26 cellular contexts compared by ENCODE assay signal in genomic region chr7:7620644-7621210, GRCh38. TPM values are rescaled to one million over a fixed set of nuclear protein-coding genes. Genes with fewer than 3 reads are reported as not detected.
DNase-seq lines count a peak whose midpoint lies in the region; ATAC-seq, FAIRE-seq and TF ChIP-seq lines count a peak whose summit lies in the region.
"Had no signal": no experiment of that assay in that cellular context is flagged by ENCODE, and none has a peak within 500 bp of the region (broad histone marks: within the 10 kb centered on the region; RNA-seq: fewer than 3 reads in every experiment).

No MANE protein-coding gene starts in this region.

- H3K14ac ChIP-seq in mesenchymal stem cell (ENCODE audit: low read length in 2 of 2) = no peak overlapping the region

- H2BK15ac ChIP-seq in mesenchymal stem cell (ENCODE audit: low read depth, poor library complexity, severe bottlenecking) = no peak overlapping the region

- no peak overlapping the region for H3K27ac ChIP-seq in mesenchymal stem cell (ENCODE audit: low read length, poor library complexity, severe bottlenecking)
- H3K27ac ChIP-seq: BLaER1 had no signal

- H2BK5ac ChIP-seq in mesenchymal stem cell (ENCODE audit: low read depth, low read length, poor library complexity, severe bottlenecking) = no peak overlapping the region

- FAIRE-seq in G401.6 (lab: Jason Lieb, UNC) = peak; percentile 73
- peak; percentile 64 for FAIRE-seq in H54 (lab: Jason Lieb, UNC)
- FAIRE-seq: GM12891, GM19239 had no signal

- no peaks in the 10 kb centered on the region for H3K9me3 ChIP-seq in mesenchymal stem cell (ENCODE audit: control insufficient read depth, low read length)
- H3K9me3 ChIP-seq: BE2C had no signal

- no peaks in the 10 kb centered on the region for H3K36me3 ChIP-seq in mesenchymal stem cell (ENCODE audit: control insufficient read depth in 1 of 2, insufficient read depth in 2 of 2, low read depth in 1 of 2, low read length in 2 of 2)
- H3K36me3 ChIP-seq: BE2C, BLaER1 had no signal

- no peak overlapping the region for H3K23ac ChIP-seq in mesenchymal stem cell (ENCODE audit: low read length in 2 of 2)

- no peak overlapping the region for H2AK5ac ChIP-seq in mesenchymal stem cell (ENCODE audit: low read length, severe bottlenecking)

- H3K4me2 ChIP-seq in mesenchymal stem cell (ENCODE audit: low read length, poor library complexity, severe bottlenecking) = no peak overlapping the region
- H3K4me2 ChIP-seq: BLaER1 had no signal

- H3K4ac ChIP-seq in mesenchymal stem cell (ENCODE audit: low read depth in 1 of 2, low read length in 2 of 2) = no peak overlapping the region

- no peak overlapping the region for H3K18ac ChIP-seq in mesenchymal stem cell (ENCODE audit: low read depth in 1 of 2, low read length in 2 of 2)

- no peak for DNase-seq in H54 (ENCODE audit: insufficient read length, low spot score)
- peak; percentile 74 for DNase-seq in SK-N-DZ (ENCODE audit: low spot score)
- no peak for DNase-seq in mesenchymal stem cell
- no peak for DNase-seq in NCI-H82 treated with DMSO at 0.1 percent for 48 hours (lab: John Stamatoyannopoulos, UW; ENCODE audit: unreplicated experiment)
- no peak for DNase-seq in NCI-H748 (lab: John Stamatoyannopoulos, UW; ENCODE audit: unreplicated experiment)
- DNase-seq: 8988T; ACHN; BE2C; C1 segment of cervical spinal cord; CD4-positive, alpha-beta memory T cell; CD4-positive, CD25-positive, alpha-beta regulatory T cell; CD8-positive, alpha-beta memory T cell; COR-L47; DMS 273 treated with DMSO at 0.1 percent for 48 hours; DMS153; DMS53; DMS79; DND-41; EL; GF-D8 had no signal

- no peak overlapping the region for H2BK12ac ChIP-seq in mesenchymal stem cell (ENCODE audit: low read length in 2 of 2)

- no peak overlapping the region for H4K91ac ChIP-seq in mesenchymal stem cell (ENCODE audit: low read length)

- H3K4me1 ChIP-seq in mesenchymal stem cell (ENCODE audit: control insufficient read depth, insufficient read depth, low read depth, low read length) = no peaks in the 10 kb centered on the region
- H3K4me1 ChIP-seq: BLaER1 had no signal

- no peak for TF ChIP-seq POLR2A in H54 (IDR thresholded peaks at IDR 0.05; ENCODE audit: low read depth, low read length)

- ATAC-seq in SK-N-SH treated with all-trans-retinoic acid at 6 μM for 48 hours (no peak), GM21723 (IDR thresholded peaks at IDR 0.05; ENCODE audit: unreplicated experiment) (no peak)

- no peak overlapping the region for H3K4me3 ChIP-seq in mesenchymal stem cell (ENCODE audit: insufficient read depth in 1 of 2, low read depth in 1 of 2, low read length in 2 of 2)
- H3K4me3 ChIP-seq: BLaER1 had no signal

- no peak overlapping the region for H4K8ac ChIP-seq in mesenchymal stem cell (ENCODE audit: low read length)

- no peak overlapping the region for H2BK120ac ChIP-seq in mesenchymal stem cell (ENCODE audit: low read depth, low read length)

- H3K27me3 ChIP-seq in mesenchymal stem cell (ENCODE audit: control insufficient read depth in 1 of 2, insufficient read depth in 1 of 2, low read length in 2 of 2) = no peaks in the 10 kb centered on the region
- H3K27me3 ChIP-seq: BE2C, BLaER1 had no signal

- H3K79me1 ChIP-seq in mesenchymal stem cell (replicated peaks; ENCODE audit: low read length, poor library complexity, severe bottlenecking) = no peaks in the 10 kb centered on the region

- H2AFZ ChIP-seq in mesenchymal stem cell (ENCODE audit: low read depth, low read length) = no peak overlapping the region

- H3K9ac ChIP-seq in mesenchymal stem cell (ENCODE audit: low read length) = no peak overlapping the region
- H3K9ac ChIP-seq: BLaER1 had no signal

TF ChIP-seq in SK-N-SH treated with all-trans-retinoic acid at 6 μM for 48 hours, 23 proteins besides CTCF, POLR2A, EP300 and RAD21:
- TF ChIP-seq ZNF8 (CRISPR knock-in tag; IDR thresholded peaks at IDR 0.05) (no peak), RARB (CRISPR knock-in tag; IDR thresholded peaks at IDR 0.05) (no peak), ZNF70 (CRISPR knock-in tag; IDR thresholded peaks at IDR 0.05) (0 out of 2 replicates have a peak, but pooled peaks have one; percentile 8), PATZ1 (CRISPR knock-in tag; IDR thresholded peaks at IDR 0.05; ENCODE audit: borderline replicate concordance) (no peak), ZFP3 (CRISPR knock-in tag; IDR thresholded peaks at IDR 0.05) (no peak), ZNF565 (CRISPR knock-in tag; conservative IDR thresholded peaks at IDR 0.05; ENCODE audit: low read depth) (no peak), ZC3H10 (CRISPR knock-in tag; IDR thresholded peaks at IDR 0.05) (no peak), ARNTL (CRISPR knock-in tag; IDR thresholded peaks at IDR 0.05; ENCODE audit: borderline replicate concordance, low read depth) (0 out of 2 replicates have a peak, but pooled peaks have one; percentile 28), ISL1 (CRISPR knock-in tag; IDR thresholded peaks at IDR 0.05) (no peak), ESRRG (CRISPR knock-in tag; IDR thresholded peaks at IDR 0.05) (no peak), TCF4 (CRISPR knock-in tag; IDR thresholded peaks at IDR 0.05; ENCODE audit: borderline replicate concordance) (0 out of 2 replicates have a peak, but pooled peaks have one; percentile 47), OSR1 (CRISPR knock-in tag; IDR thresholded peaks at IDR 0.05) (no peak), ZFP30 (CRISPR knock-in tag; IDR thresholded peaks at IDR 0.05) (no peak), TSHZ2 (CRISPR knock-in tag; IDR thresholded peaks at IDR 0.05) (no peak), POU6F1 (CRISPR knock-in tag; IDR thresholded peaks at IDR 0.05; ENCODE audit: borderline replicate concordance, low read depth) (no peak), BACH2 (CRISPR knock-in tag; IDR thresholded peaks at IDR 0.05; ENCODE audit: borderline replicate concordance) (0 out of 2 replicates have a peak, but pooled peaks have one; percentile 42), SNAI2 (CRISPR knock-in tag; IDR thresholded peaks at IDR 0.05) (no peak), PPARA (CRISPR knock-in tag; IDR thresholded peaks at IDR 0.05; ENCODE audit: borderline replicate concordance) (no peak)

RNA-seq across cellular contexts. Expression of gene UMAD1, which starts 19.8 kb away (rescaled TPM):
- 30.3 and 35.6 TPM in 2 replicates for polyA plus RNA-seq in SK-N-DZ (2014; cell fraction: cytosol; rRNA removed)
- polyA plus RNA-seq in SK-N-DZ (2014; cell fraction: nucleus; rRNA removed) = 7.3 and 14.8 TPM in 2 replicates
- 14.9 TPM for polyA plus RNA-seq in mesenchymal stem cell (2013, experiment 1 of 2)
- 14.5 TPM for polyA plus RNA-seq in mesenchymal stem cell (2013, experiment 2 of 2)

RNA-seq across cellular contexts. Expression of gene MIOS, which starts 54.0 kb away (rescaled TPM):
- polyA plus RNA-seq in SK-N-DZ (2014; cell fraction: cytosol; rRNA removed) = 53.1 and 70.5 TPM in 2 replicates
- 71.0 and 83.2 TPM in 2 replicates for polyA plus RNA-seq in SK-N-DZ (2014; cell fraction: nucleus; rRNA removed)
- 7.5 TPM for polyA plus RNA-seq in mesenchymal stem cell (2013, experiment 1 of 2)
- 7.1 TPM for polyA plus RNA-seq in mesenchymal stem cell (2013, experiment 2 of 2)
